ENCODE assay signal across 7 cellular contexts in genomic region chr12:41869432-41869831, GRCh38.
"Had no signal": no experiment of that assay in that cellular context is flagged by ENCODE, and none has a peak within 500 bp of the region (broad histone marks: within the 10 kb centered on the region; RNA-seq: fewer than 3 reads in every experiment).

No MANE protein-coding gene starts in this region.

- H3K4me3 Mint-ChIP-seq: HFFc6 had no signal

- H3K36me3 ChIP-seq: HAP-1 had no signal

- ATAC-seq: HCT116, K562 had no signal

- H3K4me1 ChIP-seq: HAP-1 had no signal

- DNase-seq: GOT3, HFFc6, IMR-90, KG1 had no signal

- H3K4me3 ChIP-seq: HAP-1, K562 had no signal

- H3K27ac Mint-ChIP-seq: HFFc6 had no signal
